19 cellular contexts compared by ENCODE assay signal in the genomic region with DNA sequence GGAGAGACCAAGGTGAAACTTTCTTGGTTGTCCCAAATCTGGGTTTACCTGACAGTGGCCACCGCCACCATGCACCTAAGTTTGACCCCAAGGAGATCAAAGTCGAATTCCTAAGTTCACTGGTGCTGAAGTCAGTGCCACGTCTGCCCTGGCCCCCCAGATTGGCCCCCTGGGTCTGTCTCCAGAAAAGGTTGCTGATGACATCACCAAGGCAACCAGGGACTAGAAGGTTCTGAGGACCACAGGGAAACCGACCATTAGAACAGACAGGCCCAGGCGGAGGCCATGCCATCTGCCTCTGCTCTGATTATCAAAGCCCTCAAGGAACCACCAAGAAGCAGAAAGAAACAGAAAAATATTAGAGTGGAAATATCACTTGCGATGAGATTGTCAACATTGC.
"Had no signal": no experiment of that assay in that cellular context is flagged by ENCODE, and none has a peak within 500 bp of the region (broad histone marks: within the 10 kb centered on the region; RNA-seq: fewer than 3 reads in every experiment).

No MANE protein-coding gene starts in this region.

- DNase-seq: activated B cell treated with CpG ODN at 0.5 μM for 24 hours; activated CD4-positive, alpha-beta T cell treated with anti-CD3 and anti-CD28 coated beads, Interleukin-2, amount 50 U/mL, for 4 hours; activated effector memory CD4-positive, alpha-beta T cell treated with anti-CD3 and anti-CD28 coated beads, Interleukin-2, amount 50 U/mL, for 16 hours; activated T-cell treated with anti-CD3 and anti-CD28 coated beads, Interleukin-2, amount 50 U/mL, for 1 hour; effector memory CD4-positive, alpha-beta T cell; hippocampal formation; immature natural killer cell; kidney; left colon; mesenchymal stem cell; mucosa of descending colon; psoas muscle; stimulated activated CD4-positive, alpha-beta T cell treated with anti-CD3 and anti-CD28 coated beads, Interleukin-2, amount 100 ng/mL, for 48 hours; stimulated activated naive CD8-positive, alpha-beta T cell treated with anti-CD3 and anti-CD28 coated beads, Interleukin-15, Interleukin-2, amounts not matched to agents 100 U/mL and 50 U/mL, for 24 hours; T-helper 1 cell; trophoblast cell had no signal

- ATAC-seq: activated naive CD4-positive, alpha-beta T cell treated with anti-CD3 and anti-CD28 coated beads, Interleukin-2, amount 50 U/mL, for 72 hours; left colon; mucosa of descending colon; psoas muscle; stimulated activated naive CD8-positive, alpha-beta T cell treated with anti-CD3 and anti-CD28 coated beads, Interleukin-15, Interleukin-2, amounts not matched to agents 100 U/mL and 50 U/mL, for 24 hours had no signal

- H3K9me3 ChIP-seq: pancreas had no signal

- H3K27ac ChIP-seq: pancreas, psoas muscle, thoracic aorta had no signal

- H3K36me3 ChIP-seq: pancreas, thoracic aorta had no signal

- H3K4me1 ChIP-seq: pancreas, psoas muscle had no signal

- H3K4me3 ChIP-seq: mucosa of descending colon, pancreas, psoas muscle, thoracic aorta had no signal

- H3K27me3 ChIP-seq: pancreas had no signal
